In genomic region chr1:244246334-244246733, GRCh38 we compare ENCODE assay signal across 13 cellular contexts.
"Had no signal": no experiment of that assay in that cellular context is flagged by ENCODE, and none has a peak within 500 bp of the region (broad histone marks: within the 10 kb centered on the region; RNA-seq: fewer than 3 reads in every experiment).

No MANE protein-coding gene starts in this region.

- H3K9me3 ChIP-seq: adrenal gland, colonic mucosa, heart left ventricle, right atrium auricular region had no signal

- DNase-seq: activated naive CD4-positive, alpha-beta T cell treated with anti-CD3 and anti-CD28 coated beads, Interleukin-2, amount 50 U/mL, for 16 hours; activated T-cell treated with anti-CD3 and anti-CD28 coated beads, Interleukin-2, amount 50 U/mL, for 1 hour; adrenal gland; colonic mucosa; heart left ventricle; posterior cingulate gyrus; small intestine; T-helper 1 cell; trophoblast cell had no signal

- H3K27me3 ChIP-seq: adrenal gland, colonic mucosa, heart left ventricle, right atrium auricular region had no signal

- ATAC-seq: heart left ventricle had no signal

- H3K4me3 ChIP-seq: adrenal gland, colonic mucosa, heart left ventricle, right atrium auricular region had no signal

- H3K4me1 ChIP-seq: adrenal gland, colonic mucosa, heart left ventricle, right atrium auricular region had no signal

- H3K27ac ChIP-seq: adrenal gland, colonic mucosa, heart left ventricle, right atrium auricular region had no signal

- H3K36me3 ChIP-seq: adrenal gland, colonic mucosa, heart left ventricle, right atrium auricular region had no signal

- FAIRE-seq: endothelial cell of umbilical vein, frontal cortex, keratinocyte, small intestine had no signal
